ENCODE assay signal across 1 cellular context in the genomic region with DNA sequence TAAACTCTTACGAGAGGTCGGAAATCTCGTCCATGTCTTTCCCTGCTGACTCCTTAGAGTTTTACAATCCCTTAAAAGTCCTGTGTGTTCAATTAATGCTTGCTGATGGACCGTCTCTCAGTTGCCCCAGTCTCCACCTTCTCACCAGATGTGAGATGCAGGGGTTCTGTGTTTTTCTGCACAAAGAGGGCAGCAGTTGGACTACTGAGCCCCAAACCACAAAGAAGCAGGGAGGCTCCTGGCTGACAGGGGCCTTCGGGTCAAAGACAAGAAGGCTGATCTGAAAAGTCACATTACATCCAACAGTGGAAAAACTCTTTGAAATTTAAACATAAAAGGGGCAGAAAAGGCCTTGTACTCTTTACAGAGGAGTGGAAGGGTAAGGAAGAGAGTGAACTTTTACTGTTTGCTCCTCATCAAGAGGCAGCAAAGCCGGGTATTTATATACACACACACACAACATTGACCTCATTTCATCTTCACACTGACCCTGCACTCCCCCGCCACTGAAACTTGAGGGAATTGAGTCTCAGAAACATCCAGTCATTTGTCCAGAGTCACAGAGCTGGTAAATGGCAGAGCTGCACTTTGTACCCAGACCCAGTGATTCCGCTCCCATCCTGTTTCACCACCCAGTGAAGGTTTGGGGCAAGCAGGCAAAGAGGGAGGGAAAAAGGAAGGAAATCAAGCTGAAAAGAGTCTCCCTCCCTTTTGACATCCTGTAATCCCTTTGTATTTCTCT.
TF ChIP-seq lines count a peak whose summit lies in the region.

No MANE protein-coding gene starts in this region.

TF ChIP-seq in HepG2, 621 proteins besides CTCF, POLR2A, EP300 and RAD21 (continued from another document and continues in another):
- TF ChIP-seq TBX3 (IDR thresholded peaks at IDR 0.05; ENCODE audit: borderline replicate concordance) (no peak), SP4 (CRISPR knock-in tag; IDR thresholded peaks at IDR 0.05) (no peak), HDAC2 (CRISPR knock-in tag; IDR thresholded peaks at IDR 0.05) (0 out of 2 replicates have a peak, but pooled peaks have one; percentile 15), MATR3 (CRISPR knock-in tag; IDR thresholded peaks at IDR 0.05) (no peak), SALL1 (CRISPR knock-in tag; IDR thresholded peaks at IDR 0.05) (peak; percentile 56; the same call in 1 of the 2 replicates), ZNF10 (CRISPR knock-in tag; IDR thresholded peaks at IDR 0.05; ENCODE audit: borderline replicate concordance, low read depth) (no peak), ETV5 (CRISPR knock-in tag; IDR thresholded peaks at IDR 0.05; ENCODE audit: borderline replicate concordance) (peak; percentile 78), ZNF30 (CRISPR knock-in tag; IDR thresholded peaks at IDR 0.05) (no peak), ZNF367 (CRISPR knock-in tag; IDR thresholded peaks at IDR 0.05; ENCODE audit: borderline replicate concordance) (no peak), ZBTB38 (CRISPR knock-in tag; IDR thresholded peaks at IDR 0.05) (no peak; the same call in 1 of the 2 replicates), ZNF431 (CRISPR knock-in tag; IDR thresholded peaks at IDR 0.05; ENCODE audit: borderline replicate concordance, low read depth) (no peak), ZBTB7A (CRISPR knock-in tag; IDR thresholded peaks at IDR 0.05) (no peak), GTF2F1 (IDR thresholded peaks at IDR 0.05; ENCODE audit: low read length) (no peak), FOSL1 (CRISPR knock-in tag; IDR thresholded peaks at IDR 0.05; ENCODE audit: borderline replicate concordance) (no peak), ATF7 (IDR thresholded peaks at IDR 0.05) (no peak), ATF7 (CRISPR knock-in tag; IDR thresholded peaks at IDR 0.05) (no peak), ZNF205 (CRISPR knock-in tag; IDR thresholded peaks at IDR 0.05) (no peak), SUZ12 (IDR thresholded peaks at IDR 0.05; ENCODE audit: low read depth, low read length) (no peak), ZSCAN25 (CRISPR knock-in tag; IDR thresholded peaks at IDR 0.05) (0 out of 2 replicates have a peak, but pooled peaks have one; percentile 41), ZNF20 (CRISPR knock-in tag; IDR thresholded peaks at IDR 0.05) (no peak), RFXANK (CRISPR knock-in tag; IDR thresholded peaks at IDR 0.05) (0 out of 2 replicates have a peak, but pooled peaks have one; percentile 49), RORA (CRISPR knock-in tag; IDR thresholded peaks at IDR 0.05) (no peak; the same call in 1 of the 2 replicates), ETV6 (CRISPR knock-in tag; conservative IDR thresholded peaks at IDR 0.05) (no peak; the same call in 1 of the 2 replicates), ZNF747 (CRISPR knock-in tag; IDR thresholded peaks at IDR 0.05; ENCODE audit: borderline replicate concordance) (no peak), ZNF841 (CRISPR knock-in tag; IDR thresholded peaks at IDR 0.05; ENCODE audit: borderline replicate concordance) (no peak), SMARCC2 (IDR thresholded peaks at IDR 0.05) (no peak), MEIS1 (CRISPR knock-in tag; IDR thresholded peaks at IDR 0.05; ENCODE audit: borderline replicate concordance) (no peak), ZKSCAN8 (CRISPR knock-in tag; IDR thresholded peaks at IDR 0.05; ENCODE audit: borderline replicate concordance) (no peak), ZNF33A (CRISPR knock-in tag; IDR thresholded peaks at IDR 0.05; ENCODE audit: borderline replicate concordance) (0 out of 2 replicates have a peak, but pooled peaks have one; percentile 61), DNMT3B (CRISPR knock-in tag; conservative IDR thresholded peaks at IDR 0.05) (no peak), TAF1 (CRISPR knock-in tag; IDR thresholded peaks at IDR 0.05) (no peak)
- TF ChIP-seq, protein P1, sequence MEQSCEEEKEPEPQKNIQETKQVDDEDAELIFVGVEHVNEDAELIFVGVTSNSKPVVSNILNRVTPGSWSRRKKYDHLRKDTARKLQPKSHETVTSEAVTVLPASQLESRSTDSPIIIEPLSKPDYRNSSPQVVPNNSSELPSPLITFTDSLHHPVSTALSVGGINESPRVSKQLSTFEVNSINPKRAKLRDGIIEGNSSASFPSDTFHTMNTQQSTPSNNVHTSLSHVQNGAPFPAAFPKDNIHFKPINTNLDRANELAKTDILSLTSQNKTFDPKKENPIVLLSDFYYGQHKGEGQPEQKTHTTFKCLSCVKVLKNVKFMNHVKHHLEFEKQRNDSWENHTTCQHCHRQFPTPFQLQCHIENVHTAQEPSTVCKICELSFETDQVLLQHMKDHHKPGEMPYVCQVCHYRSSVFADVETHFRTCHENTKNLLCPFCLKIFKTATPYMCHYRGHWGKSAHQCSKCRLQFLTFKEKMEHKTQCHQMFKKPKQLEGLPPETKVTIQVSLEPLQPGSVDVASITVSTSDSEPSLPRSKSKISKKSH (CRISPR knock-in tag; IDR thresholded peaks at IDR 0.05; ENCODE audit: borderline replicate concordance): no peak
- TF ChIP-seq, protein P2, sequence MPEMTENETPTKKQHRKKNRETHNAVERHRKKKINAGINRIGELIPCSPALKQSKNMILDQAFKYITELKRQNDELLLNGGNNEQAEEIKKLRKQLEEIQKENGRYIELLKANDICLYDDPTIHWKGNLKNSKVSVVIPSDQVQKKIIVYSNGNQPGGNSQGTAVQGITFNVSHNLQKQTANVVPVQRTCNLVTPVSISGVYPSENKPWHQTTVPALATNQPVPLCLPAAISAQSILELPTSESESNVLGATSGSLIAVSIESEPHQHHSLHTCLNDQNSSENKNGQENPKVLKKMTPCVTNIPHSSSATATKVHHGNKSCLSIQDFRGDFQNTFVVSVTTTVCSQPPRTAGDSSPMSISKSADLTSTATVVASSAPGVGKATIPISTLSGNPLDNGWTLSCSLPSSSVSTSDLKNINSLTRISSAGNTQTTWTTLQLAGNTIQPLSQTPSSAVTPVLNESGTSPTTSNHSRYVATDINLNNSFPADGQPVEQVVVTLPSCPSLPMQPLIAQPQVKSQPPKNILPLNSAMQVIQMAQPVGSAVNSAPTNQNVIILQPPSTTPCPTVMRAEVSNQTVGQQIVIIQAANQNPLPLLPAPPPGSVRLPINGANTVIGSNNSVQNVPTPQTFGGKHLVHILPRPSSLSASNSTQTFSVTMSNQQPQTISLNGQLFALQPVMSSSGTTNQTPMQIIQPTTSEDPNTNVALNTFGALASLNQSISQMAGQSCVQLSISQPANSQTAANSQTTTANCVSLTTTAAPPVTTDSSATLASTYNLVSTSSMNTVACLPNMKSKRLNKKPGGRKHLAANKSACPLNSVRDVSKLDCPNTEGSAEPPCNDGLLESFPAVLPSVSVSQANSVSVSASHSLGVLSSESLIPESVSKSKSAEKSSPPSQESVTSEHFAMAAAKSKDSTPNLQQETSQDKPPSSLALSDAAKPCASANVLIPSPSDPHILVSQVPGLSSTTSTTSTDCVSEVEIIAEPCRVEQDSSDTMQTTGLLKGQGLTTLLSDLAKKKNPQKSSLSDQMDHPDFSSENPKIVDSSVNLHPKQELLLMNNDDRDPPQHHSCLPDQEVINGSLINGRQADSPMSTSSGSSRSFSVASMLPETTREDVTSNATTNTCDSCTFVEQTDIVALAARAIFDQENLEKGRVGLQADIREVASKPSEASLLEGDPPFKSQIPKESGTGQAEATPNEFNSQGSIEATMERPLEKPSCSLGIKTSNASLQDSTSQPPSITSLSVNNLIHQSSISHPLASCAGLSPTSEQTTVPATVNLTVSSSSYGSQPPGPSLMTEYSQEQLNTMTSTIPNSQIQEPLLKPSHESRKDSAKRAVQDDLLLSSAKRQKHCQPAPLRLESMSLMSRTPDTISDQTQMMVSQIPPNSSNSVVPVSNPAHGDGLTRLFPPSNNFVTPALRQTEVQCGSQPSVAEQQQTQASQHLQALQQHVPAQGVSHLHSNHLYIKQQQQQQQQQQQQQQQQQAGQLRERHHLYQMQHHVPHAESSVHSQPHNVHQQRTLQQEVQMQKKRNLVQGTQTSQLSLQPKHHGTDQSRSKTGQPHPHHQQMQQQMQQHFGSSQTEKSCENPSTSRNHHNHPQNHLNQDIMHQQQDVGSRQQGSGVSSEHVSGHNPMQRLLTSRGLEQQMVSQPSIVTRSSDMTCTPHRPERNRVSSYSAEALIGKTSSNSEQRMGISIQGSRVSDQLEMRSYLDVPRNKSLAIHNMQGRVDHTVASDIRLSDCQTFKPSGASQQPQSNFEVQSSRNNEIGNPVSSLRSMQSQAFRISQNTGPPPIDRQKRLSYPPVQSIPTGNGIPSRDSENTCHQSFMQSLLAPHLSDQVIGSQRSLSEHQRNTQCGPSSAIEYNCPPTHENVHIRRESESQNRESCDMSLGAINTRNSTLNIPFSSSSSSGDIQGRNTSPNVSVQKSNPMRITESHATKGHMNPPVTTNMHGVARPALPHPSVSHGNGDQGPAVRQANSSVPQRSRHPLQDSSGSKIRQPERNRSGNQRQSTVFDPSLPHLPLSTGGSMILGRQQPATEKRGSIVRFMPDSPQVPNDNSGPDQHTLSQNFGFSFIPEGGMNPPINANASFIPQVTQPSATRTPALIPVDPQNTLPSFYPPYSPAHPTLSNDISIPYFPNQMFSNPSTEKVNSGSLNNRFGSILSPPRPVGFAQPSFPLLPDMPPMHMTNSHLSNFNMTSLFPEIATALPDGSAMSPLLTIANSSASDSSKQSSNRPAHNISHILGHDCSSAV (CRISPR knock-in tag; IDR thresholded peaks at IDR 0.05; ENCODE audit: borderline replicate concordance): no peak
- TF ChIP-seq, protein P3, sequence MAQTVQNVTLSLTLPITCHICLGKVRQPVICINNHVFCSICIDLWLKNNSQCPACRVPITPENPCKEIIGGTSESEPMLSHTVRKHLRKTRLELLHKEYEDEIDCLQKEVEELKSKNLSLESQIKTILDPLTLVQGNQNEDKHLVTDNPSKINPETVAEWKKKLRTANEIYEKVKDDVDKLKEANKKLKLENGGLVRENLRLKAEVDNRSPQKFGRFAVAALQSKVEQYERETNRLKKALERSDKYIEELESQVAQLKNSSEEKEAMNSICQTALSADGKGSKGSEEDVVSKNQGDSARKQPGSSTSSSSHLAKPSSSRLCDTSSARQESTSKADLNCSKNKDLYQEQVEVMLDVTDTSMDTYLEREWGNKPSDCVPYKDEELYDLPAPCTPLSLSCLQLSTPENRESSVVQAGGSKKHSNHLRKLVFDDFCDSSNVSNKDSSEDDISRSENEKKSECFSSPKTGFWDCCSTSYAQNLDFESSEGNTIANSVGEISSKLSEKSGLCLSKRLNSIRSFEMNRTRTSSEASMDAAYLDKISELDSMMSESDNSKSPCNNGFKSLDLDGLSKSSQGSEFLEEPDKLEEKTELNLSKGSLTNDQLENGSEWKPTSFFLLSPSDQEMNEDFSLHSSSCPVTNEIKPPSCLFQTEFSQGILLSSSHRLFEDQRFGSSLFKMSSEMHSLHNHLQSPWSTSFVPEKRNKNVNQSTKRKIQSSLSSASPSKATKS (CRISPR knock-in tag; IDR thresholded peaks at IDR 0.05): no peak
- TF ChIP-seq, protein P4, sequence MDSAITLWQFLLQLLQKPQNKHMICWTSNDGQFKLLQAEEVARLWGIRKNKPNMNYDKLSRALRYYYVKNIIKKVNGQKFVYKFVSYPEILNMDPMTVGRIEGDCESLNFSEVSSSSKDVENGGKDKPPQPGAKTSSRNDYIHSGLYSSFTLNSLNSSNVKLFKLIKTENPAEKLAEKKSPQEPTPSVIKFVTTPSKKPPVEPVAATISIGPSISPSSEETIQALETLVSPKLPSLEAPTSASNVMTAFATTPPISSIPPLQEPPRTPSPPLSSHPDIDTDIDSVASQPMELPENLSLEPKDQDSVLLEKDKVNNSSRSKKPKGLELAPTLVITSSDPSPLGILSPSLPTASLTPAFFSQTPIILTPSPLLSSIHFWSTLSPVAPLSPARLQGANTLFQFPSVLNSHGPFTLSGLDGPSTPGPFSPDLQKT (CRISPR knock-in tag; IDR thresholded peaks at IDR 0.05; ENCODE audit: borderline replicate concordance): no peak
- TF ChIP-seq, protein P5, sequence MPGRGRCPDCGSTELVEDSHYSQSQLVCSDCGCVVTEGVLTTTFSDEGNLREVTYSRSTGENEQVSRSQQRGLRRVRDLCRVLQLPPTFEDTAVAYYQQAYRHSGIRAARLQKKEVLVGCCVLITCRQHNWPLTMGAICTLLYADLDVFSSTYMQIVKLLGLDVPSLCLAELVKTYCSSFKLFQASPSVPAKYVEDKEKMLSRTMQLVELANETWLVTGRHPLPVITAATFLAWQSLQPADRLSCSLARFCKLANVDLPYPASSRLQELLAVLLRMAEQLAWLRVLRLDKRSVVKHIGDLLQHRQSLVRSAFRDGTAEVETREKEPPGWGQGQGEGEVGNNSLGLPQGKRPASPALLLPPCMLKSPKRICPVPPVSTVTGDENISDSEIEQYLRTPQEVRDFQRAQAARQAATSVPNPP (CRISPR knock-in tag; IDR thresholded peaks at IDR 0.05): no peak
- TF ChIP-seq, protein P6, sequence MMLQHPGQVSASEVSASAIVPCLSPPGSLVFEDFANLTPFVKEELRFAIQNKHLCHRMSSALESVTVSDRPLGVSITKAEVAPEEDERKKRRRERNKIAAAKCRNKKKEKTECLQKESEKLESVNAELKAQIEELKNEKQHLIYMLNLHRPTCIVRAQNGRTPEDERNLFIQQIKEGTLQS (CRISPR knock-in tag; IDR thresholded peaks at IDR 0.05): no peak
- TF ChIP-seq, protein P7, sequence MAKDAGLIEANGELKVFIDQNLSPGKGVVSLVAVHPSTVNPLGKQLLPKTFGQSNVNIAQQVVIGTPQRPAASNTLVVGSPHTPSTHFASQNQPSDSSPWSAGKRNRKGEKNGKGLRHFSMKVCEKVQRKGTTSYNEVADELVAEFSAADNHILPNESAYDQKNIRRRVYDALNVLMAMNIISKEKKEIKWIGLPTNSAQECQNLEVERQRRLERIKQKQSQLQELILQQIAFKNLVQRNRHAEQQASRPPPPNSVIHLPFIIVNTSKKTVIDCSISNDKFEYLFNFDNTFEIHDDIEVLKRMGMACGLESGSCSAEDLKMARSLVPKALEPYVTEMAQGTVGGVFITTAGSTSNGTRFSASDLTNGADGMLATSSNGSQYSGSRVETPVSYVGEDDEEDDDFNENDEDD (CRISPR knock-in tag; IDR thresholded peaks at IDR 0.05; ENCODE audit: borderline replicate concordance): no peak
- TF ChIP-seq, protein P8, sequence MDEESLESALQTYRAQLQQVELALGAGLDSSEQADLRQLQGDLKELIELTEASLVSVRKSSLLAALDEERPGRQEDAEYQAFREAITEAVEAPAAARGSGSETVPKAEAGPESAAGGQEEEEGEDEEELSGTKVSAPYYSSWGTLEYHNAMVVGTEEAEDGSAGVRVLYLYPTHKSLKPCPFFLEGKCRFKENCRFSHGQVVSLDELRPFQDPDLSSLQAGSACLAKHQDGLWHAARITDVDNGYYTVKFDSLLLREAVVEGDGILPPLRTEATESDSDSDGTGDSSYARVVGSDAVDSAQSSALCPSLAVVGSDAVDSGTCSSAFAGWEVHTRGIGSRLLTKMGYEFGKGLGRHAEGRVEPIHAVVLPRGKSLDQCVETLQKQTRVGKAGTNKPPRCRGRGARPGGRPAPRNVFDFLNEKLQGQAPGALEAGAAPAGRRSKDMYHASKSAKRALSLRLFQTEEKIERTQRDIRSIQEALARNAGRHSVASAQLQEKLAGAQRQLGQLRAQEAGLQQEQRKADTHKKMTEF (CRISPR knock-in tag; IDR thresholded peaks at IDR 0.05): no peak
- TF ChIP-seq, protein P9, sequence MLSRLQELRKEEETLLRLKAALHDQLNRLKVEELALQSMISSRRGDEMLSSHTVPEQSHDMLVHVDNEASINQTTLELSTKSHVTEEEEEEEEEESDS (CRISPR knock-in tag; IDR thresholded peaks at IDR 0.05; ENCODE audit: borderline replicate concordance): no peak
